In the genomic region with DNA sequence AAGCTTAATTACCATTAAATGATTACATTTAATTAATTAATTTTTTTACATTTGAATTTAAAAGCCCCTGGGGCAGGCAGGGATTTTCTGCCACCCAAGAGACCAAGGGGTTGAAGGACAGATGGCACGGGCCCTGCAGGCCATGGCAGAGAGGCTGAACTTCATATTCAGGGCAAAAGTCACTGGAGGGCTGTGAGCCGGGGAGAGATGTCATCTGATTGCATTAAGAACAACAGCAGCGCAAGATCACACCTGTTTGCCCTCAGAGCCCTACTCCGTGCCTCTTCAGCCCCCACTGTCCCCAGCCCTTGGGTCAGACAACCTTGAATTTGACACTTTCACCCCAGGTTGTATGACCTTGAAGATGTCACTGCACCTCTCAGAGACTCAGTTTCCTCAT, we compare ENCODE assay signal across 5 cellular contexts. TPM values are rescaled to one million over a fixed set of nuclear protein-coding genes. Genes with fewer than 3 reads are reported as not detected.
"Had no signal": no experiment of that assay in that cellular context is flagged by ENCODE, and none has a peak within 500 bp of the region (broad histone marks: within the 10 kb centered on the region; RNA-seq: fewer than 3 reads in every experiment).

No MANE protein-coding gene starts in this region.

RNA-seq across cellular contexts. Expression of a gene that starts 55.7 kb away (rescaled TPM):
- total RNA-seq: activated B cell treated with CpG ODN at 0.5 μM for 24 hours; activated CD4-positive, alpha-beta memory T cell treated with anti-CD3 and anti-CD28 coated beads for 36 hours; activated naive CD8-positive, alpha-beta T cell treated with anti-CD3 and anti-CD28 coated beads, Interleukin-2, amount 10 ng/mL, durations not matched to agents 7 days and 5 days; activated T-cell treated with anti-CD3 and anti-CD28 coated beads, Interleukin-2, amount 50 U/mL, for 72 hours; activated T-helper 2 cell treated with anti-CD3 and anti-CD28 coated beads, Interferon-gamma antibody, Interleukin-2, Interleukin-4, amounts not matched to agents 10 μg/mL and 5 μg/mL and 100 μg/mL, durations not matched to agents 14 hours and 24 hours and 36 hours had no signal
